1 cellular context compared by ENCODE assay signal in genomic region chr2:172094319-172095145, GRCh38.
TF ChIP-seq lines count a peak whose summit lies in the region.

No MANE protein-coding gene starts in this region.

TF ChIP-seq in K562, 482 proteins besides CTCF, POLR2A, EP300 and RAD21 (continued from another document):
- TF ChIP-seq ZBTB33 (CRISPR knock-in tag; IDR thresholded peaks at IDR 0.05), result peak; percentile 76
